8 cellular contexts compared by ENCODE assay signal in the genomic region with DNA sequence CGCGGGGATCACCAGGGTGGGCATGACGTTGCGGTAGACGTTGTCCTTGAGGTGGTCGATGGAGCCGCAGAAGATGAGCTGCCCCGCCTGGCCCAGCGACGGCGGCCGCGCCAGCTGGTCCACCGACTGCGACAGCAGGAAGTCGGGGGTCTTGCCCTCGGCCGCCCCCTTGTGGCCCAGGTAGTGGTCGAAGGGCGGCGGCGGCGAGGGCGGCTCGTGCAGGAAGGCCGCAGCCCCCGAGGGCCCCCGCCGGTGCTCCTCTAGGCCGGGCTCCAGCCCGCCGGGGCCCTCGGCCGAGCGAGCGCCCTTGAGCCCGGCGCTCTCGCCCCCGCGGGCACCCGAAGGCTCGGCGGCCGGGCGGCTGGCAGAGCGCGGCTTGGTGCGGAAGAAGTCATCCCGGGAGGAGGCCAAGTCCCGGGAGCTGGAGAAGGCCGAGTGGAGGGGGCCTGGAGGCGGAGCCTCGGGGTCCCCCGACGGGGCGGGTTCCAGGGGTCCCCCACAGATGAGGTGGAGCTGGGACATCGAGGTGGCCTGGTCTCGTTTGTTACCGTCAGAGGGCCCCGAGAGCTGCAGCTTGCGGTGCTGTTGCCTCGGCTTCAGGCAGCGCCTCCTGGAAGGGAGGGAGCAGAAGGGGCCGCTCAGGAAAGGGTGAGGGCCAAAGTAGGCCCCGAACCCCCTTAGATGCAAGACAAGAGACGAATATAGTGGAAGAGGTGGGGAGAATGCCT. TPM values are rescaled to one million over a fixed set of nuclear protein-coding genes. Genes with fewer than 3 reads are reported as not detected.
A peak's percentile ranks its signal among the peaks of the same experiment; 100 is the strongest.
DNase-seq lines count a peak whose midpoint lies in the region; ATAC-seq lines count a peak whose summit lies in the region.

No MANE protein-coding gene starts in this region.

- peak; percentile 54 for DNase-seq in NCI-H748 (lab: John Stamatoyannopoulos, UW; ENCODE audit: unreplicated experiment)
- no peak for DNase-seq in NCI-H748 treated with DMSO at 0.1 percent for 48 hours (lab: John Stamatoyannopoulos, UW)
- no peak for DNase-seq in activated T-helper 2 cell treated with anti-CD3 and anti-CD28 coated beads, Interferon-gamma antibody, Interleukin-2, Interleukin-4, amounts not matched to agents 10 μg/mL and 5 μg/mL and 100 μg/mL, durations not matched to agents 14 hours and 24 hours and 36 hours (ENCODE audit: low spot score)
- DNase-seq in NCI-H2081 (lab: John Stamatoyannopoulos, UW) = no peak

- H3K9me3 ChIP-seq in iPS-18a (ENCODE audit: control insufficient read depth, low read depth, low read length) = no peaks in the 10 kb centered on the region

- H3K36me3 Mint-ChIP-seq in activated T-helper 2 cell treated with anti-CD3 and anti-CD28 coated beads, Interferon-gamma antibody, Interleukin-2, Interleukin-4, amounts not matched to agents 10 μg/mL and 5 μg/mL and 100 μg/mL, durations not matched to agents 14 hours and 24 hours and 36 hours (ENCODE audit: low read depth) = peaks cover 7% of the 10 kb centered on the region
- H3K36me3 Mint-ChIP-seq in stimulated activated memory B cell treated with anti-CD40 and anti-IgM and Interleukin-4, amounts not matched to agents 10 μg/mL and 1 μg/mL and 100 μg/mL, for 72 hours = peaks cover 32% of the 10 kb centered on the region

- no peak overlapping the region for H3K27ac Mint-ChIP-seq in activated T-helper 2 cell treated with anti-CD3 and anti-CD28 coated beads, Interferon-gamma antibody, Interleukin-2, Interleukin-4, amounts not matched to agents 10 μg/mL and 5 μg/mL and 100 μg/mL, durations not matched to agents 14 hours and 24 hours and 36 hours
- no peak overlapping the region for H3K27ac Mint-ChIP-seq in stimulated activated memory B cell treated with anti-CD40 and anti-IgM and Interleukin-4, amounts not matched to agents 10 μg/mL and 1 μg/mL and 100 μg/mL, for 72 hours

- peak; percentile 68 for ATAC-seq in stimulated activated memory B cell treated with anti-CD40 and anti-IgM and Interleukin-4, amounts not matched to agents 10 μg/mL and 1 μg/mL and 100 μg/mL, for 72 hours
- no peak for ATAC-seq in HG03135 (IDR thresholded peaks at IDR 0.05; ENCODE audit: unreplicated experiment)
- ATAC-seq in GM19452 (IDR thresholded peaks at IDR 0.05; ENCODE audit: unreplicated experiment) = no peak

- no peaks in the 10 kb centered on the region for H3K4me1 ChIP-seq in iPS-18a (ENCODE audit: control insufficient read depth, low read depth, low read length)

- H3K27me3 Mint-ChIP-seq in activated T-helper 2 cell treated with anti-CD3 and anti-CD28 coated beads, Interferon-gamma antibody, Interleukin-2, Interleukin-4, amounts not matched to agents 10 μg/mL and 5 μg/mL and 100 μg/mL, durations not matched to agents 14 hours and 24 hours and 36 hours (ENCODE audit: low read depth) = peaks cover 15% of the 10 kb centered on the region
- H3K27me3 Mint-ChIP-seq in stimulated activated memory B cell treated with anti-CD40 and anti-IgM and Interleukin-4, amounts not matched to agents 10 μg/mL and 1 μg/mL and 100 μg/mL, for 72 hours = no peaks in the 10 kb centered on the region

- no peaks in the 10 kb centered on the region for H3K4me1 Mint-ChIP-seq in activated T-helper 2 cell treated with anti-CD3 and anti-CD28 coated beads, Interferon-gamma antibody, Interleukin-2, Interleukin-4, amounts not matched to agents 10 μg/mL and 5 μg/mL and 100 μg/mL, durations not matched to agents 14 hours and 24 hours and 36 hours (ENCODE audit: low read depth)
- peaks cover 40% of the 10 kb centered on the region for H3K4me1 Mint-ChIP-seq in stimulated activated memory B cell treated with anti-CD40 and anti-IgM and Interleukin-4, amounts not matched to agents 10 μg/mL and 1 μg/mL and 100 μg/mL, for 72 hours

- peaks cover 7% of the 10 kb centered on the region for H3K27me3 ChIP-seq in iPS-18a (ENCODE audit: control insufficient read depth, insufficient read depth, low read length)

- peak overlapping the region; percentile 69 for H3K4me3 Mint-ChIP-seq in activated T-helper 2 cell treated with anti-CD3 and anti-CD28 coated beads, Interferon-gamma antibody, Interleukin-2, Interleukin-4, amounts not matched to agents 10 μg/mL and 5 μg/mL and 100 μg/mL, durations not matched to agents 14 hours and 24 hours and 36 hours (ENCODE audit: low read depth)
- H3K4me3 Mint-ChIP-seq in stimulated activated memory B cell treated with anti-CD40 and anti-IgM and Interleukin-4, amounts not matched to agents 10 μg/mL and 1 μg/mL and 100 μg/mL, for 72 hours = peak overlapping the region; percentile 72

- H3K36me3 ChIP-seq in iPS-18a (ENCODE audit: control insufficient read depth, low read depth, low read length) = peaks cover 6% of the 10 kb centered on the region

- peak overlapping the region; percentile 21 for H3K4me3 ChIP-seq in iPS-18a (ENCODE audit: low read length)

- no peak overlapping the region for H3K9ac ChIP-seq in iPS-18a (ENCODE audit: low read length)

- no peak overlapping the region for H3K27ac ChIP-seq in iPS-18a (ENCODE audit: low read length)

- no peaks in the 10 kb centered on the region for H3K9me3 Mint-ChIP-seq in activated T-helper 2 cell treated with anti-CD3 and anti-CD28 coated beads, Interferon-gamma antibody, Interleukin-2, Interleukin-4, amounts not matched to agents 10 μg/mL and 5 μg/mL and 100 μg/mL, durations not matched to agents 14 hours and 24 hours and 36 hours
- H3K9me3 Mint-ChIP-seq in stimulated activated memory B cell treated with anti-CD40 and anti-IgM and Interleukin-4, amounts not matched to agents 10 μg/mL and 1 μg/mL and 100 μg/mL, for 72 hours = no peaks in the 10 kb centered on the region

- intact Hi-C loops in activated T-helper 2 cell treated with anti-CD3 and anti-CD28 coated beads, Interferon-gamma antibody, Interleukin-2, Interleukin-4, amounts not matched to agents 10 μg/mL and 5 μg/mL and 100 μg/mL, durations not matched to agents 14 hours and 24 hours and 36 hours (cut with micrococcal nuclease) = no loop called here

RNA-seq across cellular contexts. Expression of a gene that starts 8.9 kb away (rescaled TPM):
- 0.32 and 1.0 TPM in 2 replicates for total RNA-seq in activated T-helper 2 cell treated with anti-CD3 and anti-CD28 coated beads, Interferon-gamma antibody, Interleukin-2, Interleukin-4, amounts not matched to agents 10 μg/mL and 5 μg/mL and 100 μg/mL, durations not matched to agents 14 hours and 24 hours and 36 hours

RNA-seq across cellular contexts. Expression of a gene that starts 9.6 kb away (rescaled TPM):
- total RNA-seq in activated T-helper 2 cell treated with anti-CD3 and anti-CD28 coated beads, Interferon-gamma antibody, Interleukin-2, Interleukin-4, amounts not matched to agents 10 μg/mL and 5 μg/mL and 100 μg/mL, durations not matched to agents 14 hours and 24 hours and 36 hours = 37.8 and 41.4 TPM in 2 replicates

RNA-seq across cellular contexts. Expression of a gene that starts 30.1 kb away (rescaled TPM):
- 132 and 141 TPM in 2 replicates for total RNA-seq in activated T-helper 2 cell treated with anti-CD3 and anti-CD28 coated beads, Interferon-gamma antibody, Interleukin-2, Interleukin-4, amounts not matched to agents 10 μg/mL and 5 μg/mL and 100 μg/mL, durations not matched to agents 14 hours and 24 hours and 36 hours

RNA-seq across cellular contexts. Expression of a gene that starts 34.7 kb away (rescaled TPM):
- 1.5 and 2.7 TPM in 2 replicates for total RNA-seq in activated T-helper 2 cell treated with anti-CD3 and anti-CD28 coated beads, Interferon-gamma antibody, Interleukin-2, Interleukin-4, amounts not matched to agents 10 μg/mL and 5 μg/mL and 100 μg/mL, durations not matched to agents 14 hours and 24 hours and 36 hours

RNA-seq across cellular contexts. Expression of a gene that starts 46.3 kb away (rescaled TPM):
- total RNA-seq in activated T-helper 2 cell treated with anti-CD3 and anti-CD28 coated beads, Interferon-gamma antibody, Interleukin-2, Interleukin-4, amounts not matched to agents 10 μg/mL and 5 μg/mL and 100 μg/mL, durations not matched to agents 14 hours and 24 hours and 36 hours = 0.16 and 0.18 TPM in 2 replicates
